8 cellular contexts compared by ENCODE assay signal in the genomic region with DNA sequence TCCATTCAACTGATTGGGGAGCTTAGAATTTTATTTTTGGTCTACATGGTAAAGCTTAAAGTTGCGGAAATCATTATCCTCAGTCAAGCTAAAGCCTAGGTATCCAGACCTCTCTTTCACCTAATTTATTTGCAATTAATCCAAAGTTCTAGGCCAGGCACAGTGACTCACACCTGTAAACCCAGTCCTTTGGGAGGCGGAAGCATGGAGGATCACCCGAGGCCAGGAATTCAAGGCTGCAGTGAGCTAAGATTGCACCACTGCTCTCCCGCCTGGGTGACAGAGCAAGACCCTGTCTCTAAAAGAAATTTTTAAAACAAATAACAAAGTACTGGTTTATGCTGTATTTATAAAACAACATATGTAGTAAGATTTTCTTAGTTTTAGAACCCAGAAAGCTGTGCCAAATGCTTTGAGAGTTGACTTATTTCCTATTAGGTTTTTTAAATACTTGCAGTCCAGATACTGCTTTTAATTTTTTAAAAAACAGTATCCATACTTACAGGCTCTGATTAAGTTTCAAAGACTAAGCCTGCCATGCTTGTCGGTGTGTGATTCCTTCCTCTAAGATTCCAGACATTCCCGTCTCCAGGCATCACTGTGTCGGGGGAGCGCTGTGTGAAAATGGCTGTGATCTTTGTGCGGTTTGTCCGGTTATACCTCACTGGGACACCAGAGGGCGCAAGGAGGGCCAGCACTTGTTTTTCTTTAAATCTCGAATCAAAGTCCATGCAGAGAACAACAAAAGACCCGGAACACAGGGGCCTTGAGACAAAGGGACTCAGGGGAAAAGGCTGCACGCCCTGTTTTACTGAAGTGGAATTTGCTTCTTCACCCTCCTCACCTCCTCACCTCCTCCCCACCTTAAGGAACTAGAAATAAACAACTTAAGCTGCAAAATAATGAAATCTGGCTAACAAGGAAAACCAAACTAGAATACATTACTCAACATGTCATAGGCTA. TPM values are rescaled to one million over a fixed set of nuclear protein-coding genes. Genes with fewer than 3 reads are reported as not detected.
DNase-seq lines count a peak whose midpoint lies in the region; ATAC-seq and TF ChIP-seq lines count a peak whose summit lies in the region.

No MANE protein-coding gene starts in this region.

- ATAC-seq in foreskin keratinocyte = peak; percentile 88

- WGBS in neuronal stem cell (ENCODE audit: extremely low coverage in 2 of 2, insufficient read length in 2 of 2, insufficient replicate concordance in 1 of 2), 2 donors = no CpG with 5 or more reads among the region's 14 CpGs

- no peak overlapping the region for H3K4me2 ChIP-seq in neuronal stem cell (ENCODE audit: insufficient read depth, low read length, poor library complexity, severe bottlenecking)

- H2BK5ac ChIP-seq in neuronal stem cell (ENCODE audit: low read length) = no peak overlapping the region

- H3K4me3 ChIP-seq in LNCaP clone FGC (ENCODE audit: low read depth, low read length) = no peak overlapping the region
- peak overlapping the region in 1 of 2 donors; percentile 30 for H3K4me3 ChIP-seq in neuronal stem cell (ENCODE audit: low read length in 2 of 2)

- no peak overlapping the region for H3K4ac ChIP-seq in neuronal stem cell (ENCODE audit: low read length)

- no peak overlapping the region for H3K18ac ChIP-seq in neuronal stem cell (ENCODE audit: low read length)

- H2BK12ac ChIP-seq in neuronal stem cell (ENCODE audit: low read length) = no peak overlapping the region

- H3K79me1 ChIP-seq in neuronal stem cell (ENCODE audit: low read depth, low read length) = no peaks in the 10 kb centered on the region

- TF ChIP-seq CTCF in LNCaP clone FGC (IDR thresholded peaks at IDR 0.05; ENCODE audit: control insufficient read depth, extremely low read depth, insufficient read depth) (peak; percentile 90), foreskin keratinocyte (conservative IDR thresholded peaks at IDR 0.05) (peak; percentile 88)

- no peak overlapping the region for H2AK5ac ChIP-seq in neuronal stem cell (ENCODE audit: low read depth, low read length)

- no peak overlapping the region for H3K27ac ChIP-seq in foreskin keratinocyte
- no peak overlapping the region for H3K27ac ChIP-seq in neuronal stem cell (replicated peaks; ENCODE audit: low read length)
- peak overlapping the region; percentile 77 for H3K27ac ChIP-seq in substantia nigra (ENCODE audit: low read depth, low read length, poor library complexity, severe bottlenecking)

- peaks cover 3% of the 10 kb centered on the region for H3K4me1 ChIP-seq in foreskin keratinocyte
- peaks cover 5 to 9% of the 10 kb centered on the region in 2 donors for H3K4me1 ChIP-seq in neuronal stem cell (ENCODE audit: control insufficient read depth in 2 of 2, insufficient read depth in 1 of 2, low read depth in 1 of 2, low read length in 2 of 2)

- peak overlapping the region; percentile 66 for H2AFZ ChIP-seq in neuronal stem cell (ENCODE audit: low read length)

- no peak overlapping the region for H3K14ac ChIP-seq in neuronal stem cell (ENCODE audit: low read length)

- no peaks in the 10 kb centered on the region for H3K9me3 ChIP-seq in neuronal stem cell (replicated peaks in 1 of 2; ENCODE audit: control insufficient read depth in 2 of 2, insufficient read depth in 1 of 2, low read depth in 1 of 2, low read length in 2 of 2)

- H3K9ac ChIP-seq in neuronal stem cell (ENCODE audit: low read depth, low read length, poor library complexity) = no peak overlapping the region

- H3K23ac ChIP-seq in neuronal stem cell (ENCODE audit: low read depth, low read length, poor library complexity) = no peak overlapping the region

- no peak overlapping the region for H4K8ac ChIP-seq in neuronal stem cell (ENCODE audit: low read depth, low read length)

- H2BK15ac ChIP-seq in neuronal stem cell (ENCODE audit: low read length) = no peak overlapping the region

- H2BK120ac ChIP-seq in neuronal stem cell (ENCODE audit: low read depth, low read length) = no peak overlapping the region

- no peak overlapping the region for H4K91ac ChIP-seq in neuronal stem cell (ENCODE audit: low read depth, low read length, poor library complexity)

- H3K27me3 ChIP-seq in foreskin keratinocyte (no peaks in the 10 kb centered on the region), neuronal stem cell (ENCODE audit: control insufficient read depth in 3 of 3, insufficient read depth in 3 of 3, low read depth in 1 of 3, low read length in 3 of 3) (no peaks in the 10 kb centered on the region)

- DNase-seq in ELR (ENCODE audit: low read depth) (peak; percentile 89), GOT3 (lab: John Stamatoyannopoulos, UW) (peak; percentile 23), LNCaP clone FGC (ENCODE audit: low read depth) (peak; percentile 42), RPMI8226 (peak; percentile 81), foreskin keratinocyte (peak; percentile 53 to 73), neuronal stem cell (ENCODE audit: low spot score) (peak; percentile 95), substantia nigra (lab: John Stamatoyannopoulos, UW) (peak in 47 of 49 donors; percentile 3 to 88 (median 74))
- DNase-seq in activated effector memory CD4-positive, alpha-beta T cell treated with anti-CD3 and anti-CD28 coated beads, Interleukin-2, amount 50 U/mL, for 16 hours = peak; percentile 94

- no peaks in the 10 kb centered on the region for H3K36me3 ChIP-seq in neuronal stem cell (replicated peaks in 1 of 2; ENCODE audit: control insufficient read depth in 2 of 2, insufficient read depth in 2 of 2, low read length in 2 of 2)

RNA-seq across cellular contexts. Expression of gene TMPO, which starts 24.6 kb away (rescaled TPM):
- total RNA-seq in foreskin keratinocyte = 122 and 145 TPM in 2 replicates
- 34.2 and 47.8 TPM in 2 replicates for polyA plus RNA-seq in foreskin keratinocyte
- 151 TPM for polyA plus RNA-seq in neuronal stem cell (2013, experiment 1 of 2)
- 158 TPM for polyA plus RNA-seq in neuronal stem cell (2013, experiment 2 of 2)

Comparison
In these comparisons a context has a peak if more than half of its experiments do, and no peak if none do; other contexts are left out.
1. DNase-seq: peak in every context shown above with its lines; median percentile 95 in neuronal stem cell; 94 in activated effector memory CD4-positive, alpha-beta T cell treated with anti-CD3 and anti-CD28 coated beads, Interleukin-2, amount 50 U/mL, for 16 hours; 89 in ELR; 81 in RPMI8226; 74 in substantia nigra; 63 in foreskin keratinocyte; 42 in LNCaP clone FGC; 23 in GOT3.